ENCODE assay signal across 8 cellular contexts in genomic region chrX:152897216-152898144, GRCh38. TPM values are rescaled to one million over a fixed set of nuclear protein-coding genes. Genes with fewer than 3 reads are reported as not detected.
DNase-seq lines count a peak whose midpoint lies in the region; ATAC-seq and TF ChIP-seq lines count a peak whose summit lies in the region.

Gene ZNF185, plus strand, starts transcription at chrX:152898067. Its CDS starts 16,423 bp downstream, at chrX:152914490.

- DNase-seq in EH (ENCODE audit: low read depth) (peak; percentile 45), NCI-H460 (ENCODE audit: extremely low read depth, low read depth) (peak; percentile 2), ovary (peak in 3 of 5 donors; percentile 36 to 60 (median 41)), activated gamma-delta T cell treated with Interleukin-2 at 50 U/mL for 16 hours (no peak), anterior cingulate cortex (lab: John Stamatoyannopoulos, UW) (no peak), H4 (ENCODE audit: low spot score) (no peak)

- H3K27me3 Mint-ChIP-seq in activated T-helper 17 cell treated with anti-CD3 and anti-CD28 coated beads, Interleukin-2, amount 50 U/mL, for 72 hours = peaks cover 14% of the 10 kb centered on the region

- H3K9me3 ChIP-seq in ovary = no peaks in the 10 kb centered on the region

- TF ChIP-seq EP300 in ovary (IDR thresholded peaks at IDR 0.05) = no peak

- peak; percentile 49 for ATAC-seq in esophagus mucosa
- no peak for ATAC-seq in activated T-helper 17 cell treated with anti-CD3 and anti-CD28 coated beads, Interleukin-2, amount 50 U/mL, for 72 hours (replicated peaks)

- no peak for TF ChIP-seq CTCF in ovary (IDR thresholded peaks at IDR 0.05)

- no peak within 1 kb of the TSS for H3K27ac ChIP-seq in ovary

- H3K4me3 Mint-ChIP-seq in activated T-helper 17 cell treated with anti-CD3 and anti-CD28 coated beads, Interleukin-2, amount 50 U/mL, for 72 hours = no peak within 1 kb of the TSS

- no peaks in the 10 kb centered on the region for H3K36me3 Mint-ChIP-seq in activated T-helper 17 cell treated with anti-CD3 and anti-CD28 coated beads, Interleukin-2, amount 50 U/mL, for 72 hours (ENCODE audit: low read depth)

- H3K27ac Mint-ChIP-seq in activated T-helper 17 cell treated with anti-CD3 and anti-CD28 coated beads, Interleukin-2, amount 50 U/mL, for 72 hours = no peak within 1 kb of the TSS

- no peaks in the 10 kb centered on the region for H3K4me1 Mint-ChIP-seq in activated T-helper 17 cell treated with anti-CD3 and anti-CD28 coated beads, Interleukin-2, amount 50 U/mL, for 72 hours

- no peaks in the 10 kb centered on the region for H3K27me3 ChIP-seq in ovary

- H3K4me1 ChIP-seq in ovary (ENCODE audit: insufficient read depth) = no peaks in the 10 kb centered on the region

- no peak for TF ChIP-seq POLR2A in ovary (IDR thresholded peaks at IDR 0.05)

- H3K4me3 ChIP-seq in ovary = peak within 1 kb of the TSS; percentile 37

- no peaks in the 10 kb centered on the region for H3K36me3 ChIP-seq in ovary

- H3K9me3 Mint-ChIP-seq in activated T-helper 17 cell treated with anti-CD3 and anti-CD28 coated beads, Interleukin-2, amount 50 U/mL, for 72 hours = no peaks in the 10 kb centered on the region

- intact Hi-C loops in ovary (cut with DNase I) = no loop called here

- WGBS in ovary, 3 donors = 27 to 48% (median 33%) methylated on average over 59 to 66 of the region's 66 CpGs

RNA-seq across cellular contexts. Expression of gene ZNF185, which starts in this region (rescaled TPM):
- total RNA-seq in NCI-H460 (2014; rRNA removed; shearing (Covaris generic)) = 1.3 and 1.4 TPM in 2 replicates
- 0.88 and 2.2 TPM in 2 replicates for polyA plus RNA-seq in NCI-H460 (2014; cell fraction: nucleus; rRNA removed)
- total RNA-seq in esophagus mucosa = 341 TPM
- 10 to 100 TPM in 3 of 7 donors, 1 to 10 TPM in 4; 3.5 to 26.9 (median 10.0) TPM for total RNA-seq in ovary
- 10 to 100 TPM in 1 of 2 donors, 1 to 10 TPM in 1; 4.7 to 28.7 TPM for polyA plus RNA-seq in ovary
- 1 to 10 TPM; 2.3 TPM for total RNA-seq in activated T-helper 17 cell treated with anti-CD3 and anti-CD28 coated beads, Interleukin-2, amount 50 U/mL, for 72 hours
- total RNA-seq in H4 (2014; rRNA removed; shearing (Covaris generic)) = 0.37 and 0.62 TPM in 2 replicates

Comparison
In these comparisons a context has a peak if more than half of its experiments do, and no peak if none do; other contexts are left out.
1. RNA of gene ZNF185 (total RNA-seq): 341 TPM in esophagus mucosa (single experiment); 3.5 to 26.9 TPM in ovary, 2.3 TPM in activated T-helper 17 cell treated with anti-CD3 and anti-CD28 coated beads, Interleukin-2, amount 50 U/mL, for 72 hours, 1.3 to 1.4 TPM in NCI-H460 and 0.37 to 0.62 TPM in H4; every median in the first group is over 10 times any median in the second.
2. DNase-seq: peak in EH (single experiment), NCI-H460 (single experiment) and ovary (3 of 5); none in activated gamma-delta T cell treated with Interleukin-2 at 50 U/mL for 16 hours (single experiment), anterior cingulate cortex (0 of 58) and H4 (single experiment).